15 cellular contexts compared by ENCODE assay signal in the genomic region with DNA sequence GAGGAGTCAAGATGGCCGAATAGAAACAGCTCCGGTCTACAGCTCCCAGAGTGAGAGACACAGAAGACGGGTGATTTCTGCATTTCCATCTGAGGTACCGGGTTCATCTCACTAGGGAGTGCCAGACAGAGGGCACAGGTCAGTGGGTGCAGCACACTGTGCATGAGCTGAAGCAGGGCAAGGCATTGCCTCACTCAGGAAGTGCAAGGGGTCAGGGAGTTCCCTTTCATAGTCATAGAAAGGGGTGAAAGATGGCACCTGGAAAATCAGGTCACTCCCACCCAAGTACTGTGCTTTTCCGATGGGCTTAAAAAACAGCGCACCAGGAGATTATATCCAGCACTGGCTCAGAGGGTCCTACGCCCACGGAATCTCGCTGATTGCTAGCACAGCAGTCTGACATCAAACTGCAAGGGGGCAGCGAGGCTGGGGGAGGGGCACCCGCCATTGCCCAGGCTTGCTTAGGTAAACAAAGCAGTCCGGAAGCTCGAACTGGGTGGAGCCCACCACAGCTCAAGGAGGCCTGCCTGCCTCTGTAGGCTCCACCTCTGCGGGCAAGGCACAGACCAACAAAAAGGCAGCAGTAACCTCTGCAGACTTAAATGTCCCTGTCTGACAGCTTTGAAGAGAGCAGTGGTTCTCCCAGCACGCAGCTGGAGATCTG. TPM values are rescaled to one million over a fixed set of nuclear protein-coding genes. Genes with fewer than 3 reads are reported as not detected.
"Had no signal": no experiment of that assay in that cellular context is flagged by ENCODE, and none has a peak within 500 bp of the region (broad histone marks: within the 10 kb centered on the region; RNA-seq: fewer than 3 reads in every experiment).

No MANE protein-coding gene starts in this region.

RNA-seq across cellular contexts. Expression of gene CHIA, which starts 44.7 kb away (rescaled TPM):
- total RNA-seq: activated B cell treated with CpG ODN at 0.5 μM for 24 hours; activated CD8-positive, alpha-beta memory T cell treated with anti-CD3 and anti-CD28 coated beads for 36 hours; activated CD8-positive, alpha-beta memory T cell treated with anti-CD3 and anti-CD28 coated beads, Interleukin-2, amount 10 ng/mL, durations not matched to agents 7 days and 5 days; activated CD8-positive, alpha-beta T cell treated with anti-CD3 and anti-CD28 coated beads, Interleukin-2, amount 10 ng/mL, durations not matched to agents 7 days and 5 days; activated naive CD8-positive, alpha-beta T cell treated with anti-CD3 and anti-CD28 coated beads, Interleukin-2, amount 10 ng/mL, durations not matched to agents 7 days and 5 days; activated T-helper 1 cell treated with anti-CD3 and anti-CD28 coated beads, Interleukin-12 subunit alpha, Interleukin-12 subunit beta, Interleukin-2, Interleukin-4 antibody, amounts not matched to agents 30 ng/mL and 10 ng/mL and 1 ng/mL, durations not matched to agents 14 hours and 24 hours and 36 hours; activated T-helper 2 cell treated with anti-CD3 and anti-CD28 coated beads, Interferon-gamma antibody, Interleukin-2, Interleukin-4, amounts not matched to agents 10 μg/mL and 5 μg/mL and 100 μg/mL, durations not matched to agents 14 hours and 24 hours and 36 hours; ascending aorta; breast epithelium; cardiac muscle cell; chondrocyte; dermis blood vessel endothelial cell; esophagus muscularis mucosa; foreskin keratinocyte; gastrocnemius medialis had no signal
